In genomic region chr15:29887719-29888118, GRCh38 we compare ENCODE assay signal across 19 cellular contexts.
A peak's percentile ranks its signal among the peaks of the same experiment; 100 is the strongest.
DNase-seq lines count a peak whose midpoint lies in the region; ATAC-seq and TF ChIP-seq lines count a peak whose summit lies in the region.
"Had no signal": no experiment of that assay in that cellular context is flagged by ENCODE, and none has a peak within 500 bp of the region (broad histone marks: within the 10 kb centered on the region; RNA-seq: fewer than 3 reads in every experiment).

No MANE protein-coding gene starts in this region.

- ATAC-seq in activated naive CD4-positive, alpha-beta T cell treated with anti-CD3 and anti-CD28 coated beads, Interleukin-2, amount 50 U/mL, for 72 hours, result no peak
- ATAC-seq in GM19467 (IDR thresholded peaks at IDR 0.05; ENCODE audit: unreplicated experiment), result no peak
- ATAC-seq: HCT116 had no signal

- H3K4me3 Mint-ChIP-seq in MCF 10A (ENCODE audit: unreplicated experiment), result no peak overlapping the region
- H3K4me3 Mint-ChIP-seq in activated naive CD4-positive, alpha-beta T cell treated with anti-CD3 and anti-CD28 coated beads for 36 hours, result no peak overlapping the region
- H3K4me3 Mint-ChIP-seq: CD8-positive, alpha-beta memory T cell had no signal

- no peak for TF ChIP-seq CTCF in MCF 10A (IDR thresholded peaks at IDR 0.05; ENCODE audit: unreplicated experiment)
- TF ChIP-seq CTCF in breast epithelium (IDR thresholded peaks at IDR 0.05), result no peak
- no peak for TF ChIP-seq CTCF in fibroblast of pulmonary artery (IDR thresholded peaks at IDR 0.05; ENCODE audit: low read length, missing control alignments)

- no peak overlapping the region for H3K27ac Mint-ChIP-seq in MCF 10A (ENCODE audit: low read depth, unreplicated experiment)
- no peak overlapping the region for H3K27ac Mint-ChIP-seq in activated naive CD4-positive, alpha-beta T cell treated with anti-CD3 and anti-CD28 coated beads, Interleukin-2, amount 50 U/mL, for 72 hours
- H3K27ac Mint-ChIP-seq in activated naive CD4-positive, alpha-beta T cell treated with anti-CD3 and anti-CD28 coated beads for 36 hours, result no peak overlapping the region
- H3K27ac Mint-ChIP-seq: CD8-positive, alpha-beta memory T cell had no signal

- H3K9me3 Mint-ChIP-seq in MCF 10A (ENCODE audit: unreplicated experiment), result no peaks in the 10 kb centered on the region
- no peaks in the 10 kb centered on the region for H3K9me3 Mint-ChIP-seq in activated naive CD4-positive, alpha-beta T cell treated with anti-CD3 and anti-CD28 coated beads, Interleukin-2, amount 50 U/mL, for 72 hours
- no peaks in the 10 kb centered on the region for H3K9me3 Mint-ChIP-seq in activated naive CD4-positive, alpha-beta T cell treated with anti-CD3 and anti-CD28 coated beads for 36 hours

- POLR2A ChIA-PET in MCF 10A (lab: Yijun Ruan, JAX), result no interaction called here

- no TSS peak for BruUV-seq in MCF 10A (replicated peaks; lab: Mats Ljungman, UMichigan)

- TF ChIP-seq POLR2A in breast epithelium (IDR thresholded peaks at IDR 0.05), result no peak

- H3K27me3 Mint-ChIP-seq in MCF 10A (ENCODE audit: insufficient read depth, unreplicated experiment), result no peaks in the 10 kb centered on the region
- H3K27me3 Mint-ChIP-seq in activated naive CD4-positive, alpha-beta T cell treated with anti-CD3 and anti-CD28 coated beads for 36 hours (ENCODE audit: low read depth), result peaks cover 33% of the 10 kb centered on the region

- no peaks in the 10 kb centered on the region for H3K4me1 Mint-ChIP-seq in MCF 10A (ENCODE audit: insufficient read depth, unreplicated experiment)
- H3K4me1 Mint-ChIP-seq in activated naive CD4-positive, alpha-beta T cell treated with anti-CD3 and anti-CD28 coated beads for 36 hours (ENCODE audit: low read depth), result no peaks in the 10 kb centered on the region
- H3K4me1 Mint-ChIP-seq: CD8-positive, alpha-beta memory T cell had no signal

- H3K9me3 ChIP-seq in breast epithelium, result no peaks in the 10 kb centered on the region

- no peaks in the 10 kb centered on the region for H3K36me3 ChIP-seq in breast epithelium
- H3K36me3 ChIP-seq: BLaER1 had no signal

- DNase-seq in MCF 10A (ENCODE audit: unreplicated experiment) (peak; percentile 8), breast epithelium (ENCODE audit: low spot score in 2 of 2) (no peak), astrocyte of the hippocampus (ENCODE audit: low read depth, low spot score) (peak; percentile 34), fibroblast of pulmonary artery (ENCODE audit: low read depth) (peak; percentile 22), stromal cell of bone marrow (ENCODE audit: low read depth) (peak; percentile 72)
- no peak for DNase-seq in activated naive CD4-positive, alpha-beta T cell treated with anti-CD3 and anti-CD28 coated beads, Interleukin-2, amount 50 U/mL, for 72 hours (ENCODE audit: low spot score in 2 of 2)
- DNase-seq in activated naive CD4-positive, alpha-beta T cell treated with anti-CD3 and anti-CD28 coated beads for 36 hours, result no peak
- DNase-seq: 8988T; CD8-positive, alpha-beta memory T cell; DMS79; KBM-7; NCI-H1092; NCI-H146; NCI-H2081; NCI-H510A; NCI-H774 had no signal

- H3K4me1 ChIP-seq in breast epithelium, result no peaks in the 10 kb centered on the region
- H3K4me1 ChIP-seq: BLaER1 had no signal

- H3K4me3 ChIP-seq in breast epithelium (no peak overlapping the region), fibroblast of pulmonary artery (replicated peaks; ENCODE audit: low read depth, low read length) (no peak overlapping the region)
- H3K4me3 ChIP-seq: BLaER1 had no signal

- H3K27me3 ChIP-seq in breast epithelium, result no peaks in the 10 kb centered on the region
- H3K27me3 ChIP-seq: BLaER1 had no signal

- H3K27ac ChIP-seq in breast epithelium, result no peak overlapping the region
- H3K27ac ChIP-seq: BLaER1 had no signal

- intact Hi-C loops in MCF 10A (cut with micrococcal nuclease), result no loop called here
- intact Hi-C loops in breast epithelium (cut with DNase I; ENCODE audit: low total_unique reads), result no loop called here
- intact Hi-C loops in activated naive CD4-positive, alpha-beta T cell treated with anti-CD3 and anti-CD28 coated beads for 36 hours (cut with micrococcal nuclease), result no loop called here

- CTCF ChIA-PET in MCF 10A (lab: Yijun Ruan, JAX), result interaction anchor here (0.9 kb wide), 1 partner anchor 786 kb away, joined by 4 read pairs; no protein-coding TSS in a partner anchor
- CTCF ChIA-PET in activated naive CD4-positive, alpha-beta T cell treated with anti-CD3 and anti-CD28 coated beads for 36 hours (lab: Charles Lee), result no interaction called here

- no peaks in the 10 kb centered on the region for H3K36me3 Mint-ChIP-seq in MCF 10A (ENCODE audit: insufficient read depth, unreplicated experiment)
- no peaks in the 10 kb centered on the region for H3K36me3 Mint-ChIP-seq in activated naive CD4-positive, alpha-beta T cell treated with anti-CD3 and anti-CD28 coated beads, Interleukin-2, amount 50 U/mL, for 72 hours
- no peaks in the 10 kb centered on the region for H3K36me3 Mint-ChIP-seq in activated naive CD4-positive, alpha-beta T cell treated with anti-CD3 and anti-CD28 coated beads for 36 hours (ENCODE audit: low read depth)
- H3K36me3 Mint-ChIP-seq: CD8-positive, alpha-beta memory T cell had no signal

Comparison
In these comparisons a context has a peak if more than half of its experiments do, and no peak if none do; other contexts are left out.
1. DNase-seq: peak in MCF 10A (single experiment), astrocyte of the hippocampus (single experiment), fibroblast of pulmonary artery (single experiment) and stromal cell of bone marrow (single experiment); none in breast epithelium (0 of 2), activated naive CD4-positive, alpha-beta T cell treated with anti-CD3 and anti-CD28 coated beads, Interleukin-2, amount 50 U/mL, for 72 hours (0 of 2) and activated naive CD4-positive, alpha-beta T cell treated with anti-CD3 and anti-CD28 coated beads for 36 hours (single experiment).